8 cellular contexts compared by ENCODE assay signal in the genomic region with DNA sequence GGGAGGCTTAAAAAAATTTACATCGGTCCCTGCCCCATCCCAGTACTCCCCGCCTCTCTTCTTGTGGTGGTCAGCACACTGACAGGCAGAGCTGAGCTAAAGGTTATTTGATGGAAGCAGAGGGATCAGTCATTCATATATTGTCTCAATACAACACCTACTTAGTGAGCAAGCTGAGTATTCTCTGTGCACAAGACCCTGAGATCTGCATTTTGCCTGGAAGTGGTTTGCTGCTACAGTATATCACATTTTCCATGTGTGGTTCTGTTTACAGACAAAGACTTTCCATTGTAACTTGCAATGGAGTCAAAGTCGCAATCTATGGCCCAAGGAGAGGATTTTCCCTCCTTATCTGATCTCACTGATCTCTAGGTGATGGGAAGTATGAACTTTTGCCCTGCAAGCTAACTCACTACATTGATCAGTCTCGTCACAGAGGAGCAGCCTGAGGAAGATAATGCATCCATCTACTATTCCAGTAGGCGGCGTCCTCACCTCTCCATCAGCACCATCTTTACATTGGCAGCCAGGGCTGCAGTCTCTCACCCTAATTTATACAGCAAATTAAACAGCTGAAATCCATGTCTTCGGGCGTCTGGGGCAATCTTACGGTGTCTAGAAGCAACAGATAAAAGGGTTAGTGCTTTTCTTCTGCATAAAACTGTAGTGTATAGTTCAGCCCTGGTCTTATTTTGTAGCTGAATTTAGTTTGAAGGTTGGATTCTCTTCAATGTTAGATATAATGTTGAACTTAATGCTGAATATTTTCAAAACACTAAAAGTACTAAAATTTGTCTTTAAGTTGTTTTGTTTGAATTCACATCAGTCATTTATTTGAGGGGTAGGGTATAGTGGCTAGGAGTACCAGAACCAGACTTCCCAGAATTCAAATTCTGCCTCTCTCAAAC. TPM values are rescaled to one million over a fixed set of nuclear protein-coding genes. Genes with fewer than 3 reads are reported as not detected.
DNase-seq lines count a peak whose midpoint lies in the region; ATAC-seq and TF ChIP-seq lines count a peak whose summit lies in the region.

No MANE protein-coding gene starts in this region.

- peak; percentile 59 for ATAC-seq in GM21390 (IDR thresholded peaks at IDR 0.05; ENCODE audit: unreplicated experiment)

- no peak overlapping the region for H3K4me3 ChIP-seq in NT2/D1 (ENCODE audit: insufficient read length, low read depth)
- no peak overlapping the region for H3K4me3 ChIP-seq in fibroblast of the aortic adventitia (ENCODE audit: low read depth, low read length)

- H3K9me3 ChIP-seq in NT2/D1 (ENCODE audit: insufficient read depth, low read length), result no peaks in the 10 kb centered on the region

- H3K27me3 ChIP-seq in NT2/D1 (ENCODE audit: insufficient read depth, insufficient read length), result no peaks in the 10 kb centered on the region

- TF ChIP-seq CTCF in fibroblast of the aortic adventitia (IDR thresholded peaks at IDR 0.05; ENCODE audit: insufficient read depth, low read length), result peak; percentile 93

- peaks cover 7% of the 10 kb centered on the region for H3K4me1 ChIP-seq in NT2/D1 (ENCODE audit: insufficient read depth, insufficient read length)

- H3K36me3 ChIP-seq in NT2/D1 (ENCODE audit: insufficient read depth, insufficient read length, low read length), result no peaks in the 10 kb centered on the region

- no peak overlapping the region for H3K9ac ChIP-seq in NT2/D1 (ENCODE audit: insufficient read length, low read depth)

- DNase-seq in DMS79 treated with DMSO at 0.1 percent for 48 hours (lab: John Stamatoyannopoulos, UW) (peak; percentile 61), HT1080 (ENCODE audit: low read depth) (peak; percentile 65), NT2/D1 (ENCODE audit: low read depth, low spot score) (peak; percentile 70), fibroblast of the aortic adventitia (ENCODE audit: low read depth) (peak; percentile 71), pons (ENCODE audit: low spot score) (peak; percentile 56), cortex of kidney (lab: John Stamatoyannopoulos, UW) (no peak)
- DNase-seq in activated T-cell treated with anti-CD3 and anti-CD28 coated beads, Interleukin-2, amount 50 U/mL, for 1 hour, result peak; percentile 55

RNA-seq across cellular contexts. Expression of a gene that starts 3.2 kb away (rescaled TPM):
- 5.1 and 6.5 TPM in 2 replicates for total RNA-seq in HT1080 (2014; rRNA removed; shearing (Covaris generic))
- 3.2 and 5.1 TPM in 2 replicates for polyA plus RNA-seq in HT1080 (2015; cell fraction: cytosol; rRNA removed)
- polyA plus RNA-seq in HT1080 (2015; cell fraction: nucleus; rRNA removed), result 23.7 and 32.3 TPM in 2 replicates
- 9.4 and 20.6 TPM in 2 replicates for total RNA-seq in fibroblast of the aortic adventitia (ENCODE audit: low replicate concordance)
